Comparison of ENCODE assay signal across 9 cellular contexts in the genomic region with DNA sequence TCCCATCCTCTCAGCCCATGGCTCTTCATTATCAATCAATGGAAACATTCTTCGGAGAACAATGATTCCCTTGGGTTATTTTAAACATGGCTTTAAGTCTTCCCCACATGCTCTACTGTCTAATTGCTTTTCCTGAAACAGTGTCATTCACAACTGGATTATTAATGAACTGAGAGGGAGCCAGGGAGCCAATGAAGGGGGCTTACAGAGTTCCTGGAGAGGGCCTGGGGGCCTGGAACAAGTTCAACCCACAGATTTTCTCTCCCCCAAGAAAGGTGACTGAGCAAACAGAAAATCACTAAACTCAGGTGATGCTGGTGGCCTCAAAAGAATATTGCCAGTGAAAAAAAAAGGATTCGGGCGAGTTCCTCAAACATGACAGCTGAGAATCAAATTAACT. TPM values are rescaled to one million over a fixed set of nuclear protein-coding genes. Genes with fewer than 3 reads are reported as not detected.
DNase-seq lines count a peak whose midpoint lies in the region; ATAC-seq and TF ChIP-seq lines count a peak whose summit lies in the region.
"Had no signal": no experiment of that assay in that cellular context is flagged by ENCODE, and none has a peak within 500 bp of the region (broad histone marks: within the 10 kb centered on the region; RNA-seq: fewer than 3 reads in every experiment).

No MANE protein-coding gene starts in this region.

- peaks cover 11% of the 10 kb centered on the region for H3F3A ChIP-seq in Loucy (ENCODE audit: low read depth)

- no peaks in the 10 kb centered on the region for H3K27me3 ChIP-seq in CD4-positive, alpha-beta memory T cell (ENCODE audit: insufficient read depth, low read length)
- H3K27me3 ChIP-seq in Loucy (ENCODE audit: insufficient read depth, low read length, poor library complexity, severe bottlenecking) (no peaks in the 10 kb centered on the region), dorsolateral prefrontal cortex (peaks cover 0 to 7% (median 0%) of the 10 kb centered on the region in 45 donors), neuron (ENCODE audit: insufficient read depth, low read length) (no peaks in the 10 kb centered on the region), body of pancreas (peaks cover 0 to 16% of the 10 kb centered on the region in 2 donors)

- TF ChIP-seq CTCF in Loucy (conservative IDR thresholded peaks at IDR 0.05; ENCODE audit: low read length) (no peak), dorsolateral prefrontal cortex (IDR thresholded peaks at IDR 0.05 in 54 of 56, conservative IDR thresholded peaks at IDR 0.05 in 2 of 56; ENCODE audit: low read depth in 1 of 56, partially characterized antibody in 56 of 56) (no peak), body of pancreas (IDR thresholded peaks at IDR 0.05) (no peak)

- H3K79me2 ChIP-seq in Loucy (ENCODE audit: insufficient read depth, low read length) = peaks cover 27% of the 10 kb centered on the region

- peak overlapping the region; percentile 97 to 100 (median 99) for H3K27ac Mint-ChIP-seq in CD4-positive, alpha-beta memory T cell

- DNase-seq in CD4-positive, alpha-beta memory T cell = no peak
- DNase-seq in dorsolateral prefrontal cortex (no peak), body of pancreas (no peak), germinal center (ENCODE audit: low spot score) (no peak), NCI-H2171 (lab: John Stamatoyannopoulos, UW) (no peak)

- no peaks in the 10 kb centered on the region for H3K9me2 ChIP-seq in Loucy (replicated peaks; ENCODE audit: low read depth, low read length)

- H3K4me1 Mint-ChIP-seq in CD4-positive, alpha-beta memory T cell = peaks cover 37 to 50% (median 45%) of the 10 kb centered on the region in 4 donors

- CTCF ChIA-PET in CD4-positive, alpha-beta memory T cell (lab: Charles Lee; ENCODE audit: partially characterized antibody) = interaction anchor here (0.7 to 7.3 kb wide), 4 partner anchors 17 to 89 kb away, joined by 3 to 114 read pairs (median 44); no protein-coding TSS in a partner anchor

- peak overlapping the region; percentile 12 to 94 (median 90) for H3K4me3 Mint-ChIP-seq in CD4-positive, alpha-beta memory T cell

- intact Hi-C loops in CD4-positive, alpha-beta memory T cell (cut with micrococcal nuclease) = no loop called here
- intact Hi-C loops in dorsolateral prefrontal cortex (cut with DNase I) = loop anchor here in 1 of 2 donors (5.0 kb wide), 1 partner anchor 52 kb away; no protein-coding TSS in a partner anchor
- intact Hi-C loops in body of pancreas (cut with DNase I) = no loop called here

- H3K36me3 Mint-ChIP-seq in CD4-positive, alpha-beta memory T cell = peaks cover 0 to 28% of the 10 kb centered on the region in 2 donors

- H4K20me1 ChIP-seq in Loucy (ENCODE audit: insufficient read depth, low read length, poor library complexity, severe bottlenecking) = peaks cover 13% of the 10 kb centered on the region

- no peaks in the 10 kb centered on the region for H3K27me3 Mint-ChIP-seq in CD4-positive, alpha-beta memory T cell

- peak overlapping the region; percentile 84 for H3K4me2 ChIP-seq in Loucy (ENCODE audit: low read depth, low read length, poor library complexity, severe bottlenecking)

- POLR2A ChIA-PET in CD4-positive, alpha-beta memory T cell (lab: Charles Lee; ENCODE audit: partially characterized antibody) = interaction anchor here (0.8 to 7.0 kb wide), 10 partner anchors 14 to 158 kb away, joined by 3 to 185 read pairs (median 16); a partner anchor contains a TSS

- H3K9me3 ChIP-seq in CD4-positive, alpha-beta memory T cell (ENCODE audit: control insufficient read depth in 1 of 2, low read length in 2 of 2) = no peaks in the 10 kb centered on the region
- H3K9me3 ChIP-seq in Loucy (ENCODE audit: insufficient read depth, low read depth, low read length) = no peaks in the 10 kb centered on the region
- no peaks in the 10 kb centered on the region for H3K9me3 ChIP-seq in neuron (ENCODE audit: low read length)
- H3K9me3 ChIP-seq in body of pancreas = no peaks in the 10 kb centered on the region
- H3K9me3 ChIP-seq: thoracic aorta had no signal

- H3K4me3 ChIP-seq in CD4-positive, alpha-beta memory T cell (ENCODE audit: low read length in 2 of 2) = peak overlapping the region in 1 of 2 donors; percentile 17
- peak overlapping the region; percentile 81 for H3K4me3 ChIP-seq in Loucy (ENCODE audit: low read length, poor library complexity, severe bottlenecking)
- H3K4me3 ChIP-seq in dorsolateral prefrontal cortex = peak overlapping the region in 2 of 59 donors; percentile 3 to 88
- no peak overlapping the region for H3K4me3 ChIP-seq in neuron (ENCODE audit: low read length)
- H3K4me3 ChIP-seq in body of pancreas = no peak overlapping the region
- H3K4me3 ChIP-seq: thoracic aorta had no signal

- ATAC-seq in HG02763 (IDR thresholded peaks at IDR 0.05; ENCODE audit: unreplicated experiment) (no peak), body of pancreas (no peak)

- peak overlapping the region; percentile 96 for H3K27ac ChIP-seq in CD4-positive, alpha-beta memory T cell (ENCODE audit: low read depth, low read length)
- H3K27ac ChIP-seq in dorsolateral prefrontal cortex (peak overlapping the region in 58 of 59 donors; percentile 69 to 98 (median 95)), body of pancreas (no peak overlapping the region)
- H3K27ac ChIP-seq: thoracic aorta had no signal

- no peaks in the 10 kb centered on the region for H3K9me3 Mint-ChIP-seq in CD4-positive, alpha-beta memory T cell

- no peak for TF ChIP-seq POLR2A in body of pancreas (IDR thresholded peaks at IDR 0.05)

- 87 to 92% methylated on average over 3 of the region's 3 CpGs for WGBS in body of pancreas, 2 donors

- H3K4me1 ChIP-seq in CD4-positive, alpha-beta memory T cell (ENCODE audit: insufficient read depth, low read length) = peaks cover 56% of the 10 kb centered on the region
- peaks cover 47% of the 10 kb centered on the region for H3K4me1 ChIP-seq in Loucy (ENCODE audit: insufficient read depth, low read length, poor library complexity, severe bottlenecking)
- peaks cover 30% of the 10 kb centered on the region for H3K4me1 ChIP-seq in neuron (ENCODE audit: insufficient read depth, low read length)
- peaks cover 17% of the 10 kb centered on the region for H3K4me1 ChIP-seq in body of pancreas

- peak overlapping the region; percentile 57 for H3K9ac ChIP-seq in Loucy (ENCODE audit: low read depth, low read length, poor library complexity, severe bottlenecking)

- H2AFZ ChIP-seq in Loucy (ENCODE audit: low read length) (no peak overlapping the region), neuron (ENCODE audit: low read depth, low read length) (peak overlapping the region; percentile 94)

- H3K36me3 ChIP-seq in CD4-positive, alpha-beta memory T cell (ENCODE audit: insufficient read depth, low read length) = no peaks in the 10 kb centered on the region
- no peaks in the 10 kb centered on the region for H3K36me3 ChIP-seq in Loucy (ENCODE audit: insufficient read depth, low read length)
- H3K36me3 ChIP-seq in neuron (ENCODE audit: insufficient read depth, low read length) = no peaks in the 10 kb centered on the region
- H3K36me3 ChIP-seq in body of pancreas (replicated peaks in 1 of 2; ENCODE audit: insufficient read depth in 1 of 2, low read depth in 2 of 2) = no peaks in the 10 kb centered on the region
- H3K36me3 ChIP-seq: thoracic aorta had no signal

RNA-seq across cellular contexts. Expression of a gene that starts 1.3 kb away (rescaled TPM):
- total RNA-seq in CD4-positive, alpha-beta memory T cell = 10 to 100 TPM; 54.3 to 55.1 TPM
- 10 to 100 TPM; 17.3 to 36.7 TPM for polyA plus RNA-seq in CD4-positive, alpha-beta memory T cell
- total RNA-seq in dorsolateral prefrontal cortex = 100 to 1,000 TPM; 104 to 181 (median 137) TPM
- 1 to 10 TPM; 1.6 to 4.7 TPM for total RNA-seq in body of pancreas

RNA-seq across cellular contexts. Expression of a gene that starts 56.0 kb away (rescaled TPM):
- total RNA-seq in CD4-positive, alpha-beta memory T cell = 10 to 100 TPM; 16.9 to 17.4 TPM
- polyA plus RNA-seq in CD4-positive, alpha-beta memory T cell = 10 to 100 TPM in 1 of 2 donors, 1 to 10 TPM in 1; 8.7 to 10.5 TPM
- total RNA-seq in dorsolateral prefrontal cortex (10 to 100 TPM in 58 of 120 experiments, 1 to 10 TPM in 62; 7.0 to 13.6 (median 9.9) TPM), body of pancreas (1 to 10 TPM; 4.9 to 7.9 TPM)

Comparison
In these comparisons a context has a peak if more than half of its experiments do, and no peak if none do; other contexts are left out.
1. H3K27ac ChIP-seq: peak in CD4-positive, alpha-beta memory T cell (single experiment) and dorsolateral prefrontal cortex (58 of 59); none in body of pancreas (0 of 4).
2. RNA of a gene that starts 1.3 kb away (total RNA-seq): 104 to 181 TPM in dorsolateral prefrontal cortex and 54.3 to 55.1 TPM in CD4-positive, alpha-beta memory T cell; 1.6 to 4.7 TPM in body of pancreas; every median in the first group is over 4 times any median in the second.